In the genomic region with DNA sequence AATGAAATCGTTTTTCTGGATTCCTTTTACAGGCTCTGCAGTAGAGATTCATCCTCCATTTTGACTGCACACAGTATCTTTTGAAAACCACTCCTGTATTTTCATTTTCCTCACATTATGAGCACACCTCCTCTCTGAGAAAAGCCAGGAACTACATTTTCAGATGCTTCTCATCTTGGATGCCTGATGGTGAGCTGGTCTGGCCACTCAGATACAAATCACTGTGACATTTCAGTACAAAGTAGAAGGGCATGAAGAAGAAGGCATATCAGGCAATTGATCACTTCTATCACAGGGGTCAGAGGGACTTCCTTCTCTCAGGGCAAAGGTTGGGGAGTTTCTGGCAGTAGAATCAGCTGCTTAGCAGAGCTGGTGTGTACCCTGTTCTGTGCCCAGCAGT, we compare ENCODE assay signal across 14 cellular contexts.
A peak's percentile ranks its signal among the peaks of the same experiment; 100 is the strongest.
DNase-seq lines count a peak whose midpoint lies in the region; TF ChIP-seq lines count a peak whose summit lies in the region.
"Had no signal": no experiment of that assay in that cellular context is flagged by ENCODE, and none has a peak within 500 bp of the region (broad histone marks: within the 10 kb centered on the region; RNA-seq: fewer than 3 reads in every experiment).

No MANE protein-coding gene starts in this region.

- H3K4me1 ChIP-seq in MM.1S (ENCODE audit: low read length) = peaks cover 33% of the 10 kb centered on the region
- no peaks in the 10 kb centered on the region for H3K4me1 ChIP-seq in PC-9 (replicated peaks; ENCODE audit: insufficient read depth)
- peaks cover 8% of the 10 kb centered on the region for H3K4me1 ChIP-seq in neural progenitor cell
- H3K4me1 ChIP-seq: Caco-2 had no signal

- H2AFZ ChIP-seq in MM.1S (ENCODE audit: low read length) (peak overlapping the region; percentile 67), PC-9 (peak overlapping the region; percentile 20; the same call in 1 of the 2 replicates), neural progenitor cell (replicated peaks) (peak overlapping the region; percentile 77)
- H2AFZ ChIP-seq: GM23248 had no signal

- H3K79me2 ChIP-seq in MM.1S (ENCODE audit: low read length) = no peaks in the 10 kb centered on the region
- H3K79me2 ChIP-seq in PC-9 (ENCODE audit: low read depth) = no peaks in the 10 kb centered on the region
- no peaks in the 10 kb centered on the region for H3K79me2 ChIP-seq in neural progenitor cell (ENCODE audit: low read depth)

- H3K27me3 Mint-ChIP-seq in neural progenitor cell (ENCODE audit: insufficient read depth, low read depth) = peaks cover 5% of the 10 kb centered on the region
- H3K27me3 Mint-ChIP-seq: CD4-positive, alpha-beta T cell; IgD-negative memory B cell had no signal

- H4K20me1 ChIP-seq in MM.1S (ENCODE audit: insufficient read depth, low read length) (no peaks in the 10 kb centered on the region), PC-9 (ENCODE audit: insufficient read depth) (no peaks in the 10 kb centered on the region), neural progenitor cell (ENCODE audit: low read depth) (no peaks in the 10 kb centered on the region)

- H3K9me2 ChIP-seq in MM.1S (replicated peaks; ENCODE audit: insufficient read depth, low read length) (no peaks in the 10 kb centered on the region), PC-9 (ENCODE audit: insufficient read depth) (no peaks in the 10 kb centered on the region)

- peak overlapping the region; percentile 38; the same call in 1 of the 2 replicates for H3K27ac ChIP-seq in MM.1S (ENCODE audit: low read length)
- H3K27ac ChIP-seq in PC-9 = no peak overlapping the region
- H3K27ac ChIP-seq in neural progenitor cell = no peak overlapping the region
- H3K27ac ChIP-seq: C4-2B, GM23248 had no signal

- no peaks in the 10 kb centered on the region for H3K36me3 Mint-ChIP-seq in neural progenitor cell

- no peak overlapping the region for H3K4me3 ChIP-seq in MM.1S (ENCODE audit: low read length)
- no peak overlapping the region for H3K4me3 ChIP-seq in PC-9
- no peak overlapping the region for H3K4me3 ChIP-seq in neural progenitor cell
- H3K4me3 ChIP-seq: GM23248 had no signal

- POLR2A ChIA-PET in PC-9 (lab: Charles Lee; ENCODE audit: unreplicated experiment) = no interaction called here

- H3K9ac ChIP-seq in MM.1S (ENCODE audit: low read length) (no peak overlapping the region), neural progenitor cell (no peak overlapping the region)
- H3K9ac ChIP-seq: GM23248 had no signal

- H3F3A ChIP-seq in MM.1S (ENCODE audit: insufficient read depth, low read length) = peaks cover 11% of the 10 kb centered on the region; the same call in 1 of the 2 replicates
- no peaks in the 10 kb centered on the region for H3F3A ChIP-seq in PC-9 (ENCODE audit: insufficient read depth, low read depth)
- H3F3A ChIP-seq in neural progenitor cell (ENCODE audit: low read depth) = no peaks in the 10 kb centered on the region

- CTCF ChIA-PET in PC-9 (lab: Charles Lee) = no interaction called here

- TF ChIP-seq CTCF in MM.1S (IDR thresholded peaks at IDR 0.05; ENCODE audit: low read length) (no peak), PC-9 (conservative IDR thresholded peaks at IDR 0.05) (no peak), neural progenitor cell (IDR thresholded peaks at IDR 0.05) (no peak)

- H3K9me3 ChIP-seq in MM.1S (replicated peaks; ENCODE audit: insufficient read depth, low read length) (no peaks in the 10 kb centered on the region), PC-9 (ENCODE audit: insufficient read depth, low read depth) (no peaks in the 10 kb centered on the region), neural progenitor cell (ENCODE audit: low read depth) (no peaks in the 10 kb centered on the region)
- H3K9me3 ChIP-seq: Caco-2 had no signal

- peaks cover 5% of the 10 kb centered on the region for H3K9me3 Mint-ChIP-seq in neural progenitor cell
- H3K9me3 Mint-ChIP-seq: CD4-positive, alpha-beta T cell had no signal

- intact Hi-C loops in PC-9 (cut with micrococcal nuclease; ENCODE audit: unreplicated experiment) = no loop called here

- H3K4me3 Mint-ChIP-seq in neural progenitor cell = no peak overlapping the region
- H3K4me3 Mint-ChIP-seq: CD4-positive, alpha-beta T cell; HFFc6 had no signal

- peak overlapping the region; percentile 14 for H3K27ac Mint-ChIP-seq in neural progenitor cell
- H3K27ac Mint-ChIP-seq: CD4-positive, alpha-beta T cell; HFFc6; IgD-negative memory B cell had no signal

- DNase-seq in MM.1S (no peak), PC-9 (no peak), neural progenitor cell (ENCODE audit: low spot score) (no peak), GM03348 (ENCODE audit: low spot score) (no peak), NCI-H69 (lab: John Stamatoyannopoulos, UW) (no peak)
- DNase-seq in activated CD4-positive, CD25-positive, alpha-beta regulatory T cell (lab: John Stamatoyannopoulos, UW) = no peak
- DNase-seq: ACHN; Caco-2; CD4-positive, alpha-beta T cell; GM23248; H7; HFFc6 had no signal

- peak overlapping the region; percentile 45; the same call in 1 of the 2 replicates for H3K4me2 ChIP-seq in MM.1S (ENCODE audit: low read depth, low read length)
- no peak overlapping the region for H3K4me2 ChIP-seq in PC-9
- H3K4me2 ChIP-seq in neural progenitor cell = no peak overlapping the region

- H3K4me1 Mint-ChIP-seq in neural progenitor cell = peaks cover 26% of the 10 kb centered on the region
- H3K4me1 Mint-ChIP-seq: IgD-negative memory B cell had no signal

- H3K36me3 ChIP-seq in MM.1S (replicated peaks; ENCODE audit: insufficient read depth, low read length) (no peaks in the 10 kb centered on the region), PC-9 (ENCODE audit: low read depth) (no peaks in the 10 kb centered on the region), neural progenitor cell (no peaks in the 10 kb centered on the region)

- BruUV-seq in PC-9 (replicated peaks; lab: Mats Ljungman, UMichigan) = no TSS peak

- no peaks in the 10 kb centered on the region for H3K27me3 ChIP-seq in MM.1S (replicated peaks; ENCODE audit: insufficient read depth, low read length)
- no peaks in the 10 kb centered on the region for H3K27me3 ChIP-seq in PC-9 (ENCODE audit: insufficient read depth, low read depth)
- no peaks in the 10 kb centered on the region for H3K27me3 ChIP-seq in neural progenitor cell

Comparison
In these comparisons a context has a peak if more than half of its experiments do, and no peak if none do; other contexts are left out.
1. H2AFZ ChIP-seq: peak in every context shown above with its lines; median percentile 77 in neural progenitor cell; 67 in MM.1S; 20 in PC-9.